ENCODE assay signal across 1 cellular context in genomic region chr7:87876040-87876758, GRCh38.
TF ChIP-seq lines count a peak whose summit lies in the region.

Gene DBF4, plus strand, starts transcription at chr7:87876493. Its CDS starts 240 bp downstream, at chr7:87876733.
Gene SLC25A40, minus strand, starts transcription at chr7:87876360. Its CDS starts 17,633 bp downstream, at chr7:87858727.

TF ChIP-seq in HEK293, 187 proteins besides CTCF, POLR2A, EP300 and RAD21 (continued from another document and continues in another):
- TF ChIP-seq ZBTB49 (tag by site-specific recombination; IDR thresholded peaks at IDR 0.05; ENCODE audit: low read depth) (no peak), ZNF76 (tag by site-specific recombination; IDR thresholded peaks at IDR 0.05; ENCODE audit: borderline replicate concordance, low read depth) (no peak), ZNF518A (tag by site-specific recombination; conservative IDR thresholded peaks at IDR 0.05; ENCODE audit: low read depth) (no peak), ZSCAN4 (tag by site-specific recombination; IDR thresholded peaks at IDR 0.05) (no peak), ZNF830 (tag by site-specific recombination; IDR thresholded peaks at IDR 0.05; ENCODE audit: low read depth) (no peak), ZNF548 (tag by site-specific recombination; IDR thresholded peaks at IDR 0.05) (no peak), KLF16 (tag by site-specific recombination; IDR thresholded peaks at IDR 0.05) (no peak), SCRT1 (tag by site-specific recombination; IDR thresholded peaks at IDR 0.05; ENCODE audit: borderline replicate concordance) (no peak), ZNF776 (tag by site-specific recombination; IDR thresholded peaks at IDR 0.05; ENCODE audit: borderline replicate concordance) (no peak), ZNF549 (tag by site-specific recombination; IDR thresholded peaks at IDR 0.05) (no peak), ZNF600 (tag by site-specific recombination; IDR thresholded peaks at IDR 0.05) (0 out of 2 replicates have a peak, but pooled peaks have one; percentile 61), ZNF2 (tag by site-specific recombination; IDR thresholded peaks at IDR 0.05) (peak; percentile 18; the same call in 1 of the 2 replicates), ZNF791 (tag by site-specific recombination; IDR thresholded peaks at IDR 0.05) (no peak), GLIS1 (tag by site-specific recombination; IDR thresholded peaks at IDR 0.05) (no peak), ZBTB21 (tag by site-specific recombination; IDR thresholded peaks at IDR 0.05) (no peak), ZNF19 (tag by site-specific recombination; IDR thresholded peaks at IDR 0.05; ENCODE audit: low read depth) (no peak), ZNF624 (tag by site-specific recombination; IDR thresholded peaks at IDR 0.05) (no peak), ZNF530 (tag by site-specific recombination; IDR thresholded peaks at IDR 0.05; ENCODE audit: low read depth) (no peak), ZNF514 (tag by site-specific recombination; IDR thresholded peaks at IDR 0.05) (no peak), ZNF202 (tag by site-specific recombination; IDR thresholded peaks at IDR 0.05; ENCODE audit: borderline replicate concordance) (no peak), SP2 (tag by site-specific recombination; IDR thresholded peaks at IDR 0.05) (peak; percentile 82), ZFHX2 (tag by site-specific recombination; conservative IDR thresholded peaks at IDR 0.05) (peak; percentile 55; the same call in 1 of the 2 replicates), ZNF658 (tag by site-specific recombination; IDR thresholded peaks at IDR 0.05) (no peak), ZBTB17 (tag by site-specific recombination; IDR thresholded peaks at IDR 0.05) (peak; percentile 59), ATF2 (tag by site-specific recombination; IDR thresholded peaks at IDR 0.05; ENCODE audit: low read depth) (no peak), ZNF626 (tag by site-specific recombination; IDR thresholded peaks at IDR 0.05) (no peak), ZFP3 (tag by site-specific recombination; IDR thresholded peaks at IDR 0.05; ENCODE audit: low read depth) (no peak), ZNF747 (tag by site-specific recombination; IDR thresholded peaks at IDR 0.05) (no peak), RBAK (tag by site-specific recombination; IDR thresholded peaks at IDR 0.05) (no peak), ZNF473 (tag by site-specific recombination; IDR thresholded peaks at IDR 0.05) (no peak), ZNF302 (tag by site-specific recombination; IDR thresholded peaks at IDR 0.05; ENCODE audit: low read depth) (no peak), PBX3 (CRISPR knock-in tag; IDR thresholded peaks at IDR 0.05) (peak; percentile 95), ZSCAN5A (tag by site-specific recombination; IDR thresholded peaks at IDR 0.05) (no peak), ZNF214 (tag by site-specific recombination; IDR thresholded peaks at IDR 0.05; ENCODE audit: borderline replicate concordance) (no peak), ZBTB44 (tag by site-specific recombination; IDR thresholded peaks at IDR 0.05) (no peak), ZNF768 (tag by site-specific recombination; IDR thresholded peaks at IDR 0.05) (no peak), ZNF133 (tag by site-specific recombination; IDR thresholded peaks at IDR 0.05) (no peak), ZNF785 (tag by site-specific recombination; IDR thresholded peaks at IDR 0.05) (no peak), KLF10 (tag by site-specific recombination; IDR thresholded peaks at IDR 0.05) (peak; percentile 97), KLF17 (tag by site-specific recombination; IDR thresholded peaks at IDR 0.05) (no peak; the same call in 1 of the 2 replicates), BCL11B (tag by site-specific recombination; IDR thresholded peaks at IDR 0.05; ENCODE audit: low read depth) (no peak), HOXC10 (CRISPR knock-in tag; IDR thresholded peaks at IDR 0.05) (no peak), REST (tag by site-specific recombination; IDR thresholded peaks at IDR 0.05) (no peak), ZNF221 (tag by site-specific recombination; IDR thresholded peaks at IDR 0.05; ENCODE audit: borderline replicate concordance) (no peak)
